9 cellular contexts compared by ENCODE assay signal in genomic region chr15:68755731-68756130, GRCh38.
"Had no signal": no experiment of that assay in that cellular context is flagged by ENCODE, and none has a peak within 500 bp of the region (broad histone marks: within the 10 kb centered on the region; RNA-seq: fewer than 3 reads in every experiment).

No MANE protein-coding gene starts in this region.

- H3K9me3 Mint-ChIP-seq: GM23338, H9, HFFc6 had no signal

- H3K27ac Mint-ChIP-seq: GM23338, H9, HFFc6 had no signal

- H3K4me1 Mint-ChIP-seq: GM23338, H9 had no signal

- H3K4me3 Mint-ChIP-seq: GM23338, H9, HFFc6 had no signal

- ATAC-seq: GM23338, HCT116, K562 had no signal

- FAIRE-seq: H1, H54, HTR-8/SVneo, K562 had no signal

- DNase-seq: H9, HFFc6, IMR-90 had no signal

- H3K4me3 ChIP-seq: GM23338, K562 had no signal
